In genomic region chr14:69858801-69859200, GRCh38 we compare ENCODE assay signal across 30 cellular contexts. TPM values are rescaled to one million over a fixed set of nuclear protein-coding genes. Genes with fewer than 3 reads are reported as not detected.
"Had no signal": no experiment of that assay in that cellular context is flagged by ENCODE, and none has a peak within 500 bp of the region (broad histone marks: within the 10 kb centered on the region; RNA-seq: fewer than 3 reads in every experiment).

No MANE protein-coding gene starts in this region.

- H3K4me1 ChIP-seq: colonic mucosa, esophagus muscularis mucosa, foreskin keratinocyte, heart right ventricle, pancreas, tibial nerve, upper lobe of right lung, uterus had no signal

- H3K36me3 ChIP-seq: colonic mucosa, esophagus muscularis mucosa, heart right ventricle, pancreas, right lobe of liver, thoracic aorta, tibial nerve, upper lobe of right lung, uterus had no signal

- H3K4me1 Mint-ChIP-seq: naive B cell; stimulated activated naive B cell treated with anti-CD40 and anti-IgM and Interleukin-4, amounts not matched to agents 10 μg/mL and 1 μg/mL and 100 μg/mL, for 72 hours had no signal

- H3K27ac Mint-ChIP-seq: mesothelial cell of epicardium; naive B cell; nephron; progenitor cell of endocrine pancreas; stimulated activated naive B cell treated with anti-CD40 and anti-IgM and Interleukin-4, amounts not matched to agents 10 μg/mL and 1 μg/mL and 100 μg/mL, for 72 hours; stimulated activated naive CD8-positive, alpha-beta T cell treated with anti-CD3 and anti-CD28 coated beads, Interleukin-15, Interleukin-2, amounts not matched to agents 100 ng/mL and 50 ng/mL, for 24 hours had no signal

- H3K36me3 Mint-ChIP-seq: mesothelial cell of epicardium; naive B cell; stimulated activated naive B cell treated with anti-CD40 and anti-IgM and Interleukin-4, amounts not matched to agents 10 μg/mL and 1 μg/mL and 100 μg/mL, for 72 hours had no signal

- H3K4me3 ChIP-seq: colonic mucosa, esophagus muscularis mucosa, heart right ventricle, lung, mucosa of descending colon, pancreas, right lobe of liver, thoracic aorta, tibial nerve, upper lobe of right lung, uterus had no signal

- DNase-seq: colonic mucosa; dermis blood vessel endothelial cell; effector memory CD4-positive, alpha-beta T cell; foreskin keratinocyte; glutamatergic neuron; heart right ventricle; hypothalamus; kidney; mesenchymal stem cell; mucosa of descending colon; naive B cell; occipital lobe; pancreas; right lobe of liver; small intestine; stimulated activated CD4-positive, alpha-beta T cell treated with anti-CD3 and anti-CD28 coated beads, Interleukin-15, amount 100 ng/mL, for 24 hours; stimulated activated CD4-positive, alpha-beta T cell treated with anti-CD3 and anti-CD28 coated beads, Interleukin-2, amount 100 ng/mL, for 48 hours; stimulated activated naive B cell treated with anti-CD40 and anti-IgM and Interleukin-4, amounts not matched to agents 10 μg/mL and 1 μg/mL and 100 μg/mL, for 72 hours; upper lobe of right lung; uterus had no signal

- H3K9me3 Mint-ChIP-seq: mesothelial cell of epicardium; naive B cell; stimulated activated naive B cell treated with anti-CD40 and anti-IgM and Interleukin-4, amounts not matched to agents 10 μg/mL and 1 μg/mL and 100 μg/mL, for 72 hours; stimulated activated naive CD8-positive, alpha-beta T cell treated with anti-CD3 and anti-CD28 coated beads, Interleukin-15, Interleukin-2, amounts not matched to agents 100 ng/mL and 50 ng/mL, for 24 hours had no signal

- H3K27ac ChIP-seq: colonic mucosa, esophagus muscularis mucosa, foreskin keratinocyte, heart right ventricle, pancreas, right lobe of liver, thoracic aorta, tibial nerve, upper lobe of right lung, uterus had no signal

- ATAC-seq: foreskin keratinocyte; heart right ventricle; left lobe of liver; mucosa of descending colon; pancreas; right lobe of liver; stimulated activated naive B cell treated with anti-CD40 and anti-IgM and Interleukin-4, amounts not matched to agents 10 μg/mL and 1 μg/mL and 100 μg/mL, for 72 hours; upper lobe of right lung had no signal

- H3K27me3 ChIP-seq: colonic mucosa, pancreas, right lobe of liver, tibial nerve, upper lobe of right lung, uterus had no signal

- H3K9me3 ChIP-seq: colonic mucosa, esophagus muscularis mucosa, heart right ventricle, mucosa of descending colon, pancreas, right lobe of liver, thoracic aorta, tibial nerve, upper lobe of right lung, uterus had no signal

- H3K4me3 Mint-ChIP-seq: mesothelial cell of epicardium; naive B cell; nephron; stimulated activated naive B cell treated with anti-CD40 and anti-IgM and Interleukin-4, amounts not matched to agents 10 μg/mL and 1 μg/mL and 100 μg/mL, for 72 hours; stimulated activated naive CD8-positive, alpha-beta T cell treated with anti-CD3 and anti-CD28 coated beads, Interleukin-15, Interleukin-2, amounts not matched to agents 100 ng/mL and 50 ng/mL, for 24 hours had no signal

RNA-seq across cellular contexts. Expression of gene SMOC1, which starts 20.4 kb away (rescaled TPM):
- total RNA-seq: fibroblast of lung had no signal
